In the genomic region with DNA sequence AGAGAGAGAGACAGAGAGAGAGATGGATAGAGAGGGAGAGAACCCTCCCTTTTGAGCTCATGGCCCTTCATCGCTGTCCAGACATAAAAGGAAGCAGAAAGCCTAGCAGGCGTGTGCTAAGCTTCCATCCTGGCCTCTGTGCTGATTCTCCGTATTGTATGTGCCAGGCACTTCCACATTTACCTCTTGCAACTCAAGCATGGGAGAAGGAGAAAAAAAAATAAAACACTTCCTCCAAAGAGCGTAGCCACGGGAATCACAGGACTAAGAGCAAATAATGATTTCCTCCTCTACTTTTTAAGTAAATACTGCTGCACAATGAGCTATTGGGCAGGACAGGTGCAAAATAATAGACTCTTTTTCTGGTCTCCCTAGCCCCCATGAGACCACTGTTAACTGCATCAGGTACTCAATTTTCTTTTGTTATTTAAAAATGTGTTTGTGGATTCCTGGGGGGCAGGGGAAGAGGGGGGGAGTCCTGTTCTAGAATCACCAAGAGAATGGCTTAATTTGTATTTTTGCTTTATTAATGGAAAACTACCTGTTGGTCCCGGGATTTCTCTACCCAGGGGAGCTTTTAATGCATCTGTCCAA, we compare ENCODE assay signal across 16 cellular contexts.
DNase-seq lines count a peak whose midpoint lies in the region; ATAC-seq, FAIRE-seq and TF ChIP-seq lines count a peak whose summit lies in the region.
"Had no signal": no experiment of that assay in that cellular context is flagged by ENCODE, and none has a peak within 500 bp of the region (broad histone marks: within the 10 kb centered on the region; RNA-seq: fewer than 3 reads in every experiment).

No MANE protein-coding gene starts in this region.

- no peaks in the 10 kb centered on the region for H3K36me3 Mint-ChIP-seq in endothelial cell (ENCODE audit: low read depth, unreplicated experiment)
- H3K36me3 Mint-ChIP-seq: activated naive CD8-positive, alpha-beta T cell treated with anti-CD3 and anti-CD28 coated beads, Interleukin-2, amount 10 ng/mL, durations not matched to agents 7 days and 5 days; stimulated activated memory B cell treated with anti-CD40 and anti-IgM and Interleukin-4, amounts not matched to agents 10 μg/mL and 1 μg/mL and 100 μg/mL, for 72 hours had no signal

- H3K4me3 Mint-ChIP-seq in endothelial cell (ENCODE audit: unreplicated experiment), result no peak overlapping the region
- H3K4me3 Mint-ChIP-seq: activated naive CD8-positive, alpha-beta T cell treated with anti-CD3 and anti-CD28 coated beads, Interleukin-2, amount 10 ng/mL, durations not matched to agents 7 days and 5 days; stimulated activated memory B cell treated with anti-CD40 and anti-IgM and Interleukin-4, amounts not matched to agents 10 μg/mL and 1 μg/mL and 100 μg/mL, for 72 hours had no signal

- FAIRE-seq in H54 (lab: Jason Lieb, UNC), result no peak
- FAIRE-seq: A204.1 had no signal

- H3K27ac Mint-ChIP-seq in endothelial cell (ENCODE audit: unreplicated experiment), result no peak overlapping the region
- H3K27ac Mint-ChIP-seq: activated naive CD8-positive, alpha-beta T cell treated with anti-CD3 and anti-CD28 coated beads, Interleukin-2, amount 10 ng/mL, durations not matched to agents 7 days and 5 days; stimulated activated memory B cell treated with anti-CD40 and anti-IgM and Interleukin-4, amounts not matched to agents 10 μg/mL and 1 μg/mL and 100 μg/mL, for 72 hours had no signal

- H3K27me3 Mint-ChIP-seq in endothelial cell (ENCODE audit: unreplicated experiment), result no peaks in the 10 kb centered on the region
- H3K27me3 Mint-ChIP-seq: activated naive CD8-positive, alpha-beta T cell treated with anti-CD3 and anti-CD28 coated beads, Interleukin-2, amount 10 ng/mL, durations not matched to agents 7 days and 5 days; stimulated activated memory B cell treated with anti-CD40 and anti-IgM and Interleukin-4, amounts not matched to agents 10 μg/mL and 1 μg/mL and 100 μg/mL, for 72 hours had no signal

- ATAC-seq in left lobe of liver, result no peak
- no peak for ATAC-seq in HG03439 (IDR thresholded peaks at IDR 0.05; ENCODE audit: unreplicated experiment)
- ATAC-seq: stimulated activated memory B cell treated with anti-CD40 and anti-IgM and Interleukin-4, amounts not matched to agents 10 μg/mL and 1 μg/mL and 100 μg/mL, for 72 hours had no signal

- H3K9me3 Mint-ChIP-seq in endothelial cell (ENCODE audit: unreplicated experiment), result no peaks in the 10 kb centered on the region
- H3K9me3 Mint-ChIP-seq: activated naive CD8-positive, alpha-beta T cell treated with anti-CD3 and anti-CD28 coated beads, Interleukin-2, amount 10 ng/mL, durations not matched to agents 7 days and 5 days had no signal

- DNase-seq in DMS153 (lab: John Stamatoyannopoulos, UW) (peak; percentile 99), NCI-H1417 (lab: John Stamatoyannopoulos, UW) (peak; percentile 69 to 93 (median 76)), NCI-H2196 (lab: John Stamatoyannopoulos, UW; ENCODE audit: unreplicated experiment) (peak; percentile 56), endothelial cell (ENCODE audit: low spot score) (peak; percentile 23), H54 (ENCODE audit: insufficient read length, low spot score) (no peak), left lobe of liver (ENCODE audit: low spot score) (no peak), MV-4-11 (lab: John Stamatoyannopoulos, UW) (no peak)
- DNase-seq: activated CD4-positive, CD25-positive, alpha-beta regulatory T cell; activated CD8-positive, alpha-beta memory T cell treated with anti-CD3 and anti-CD28 coated beads for 24 hours; activated naive CD8-positive, alpha-beta T cell treated with anti-CD3 and anti-CD28 coated beads, Interleukin-2, amount 10 ng/mL, durations not matched to agents 7 days and 5 days; foreskin fibroblast; OCI-M1; T-helper 2 cell had no signal

- H3K4me1 Mint-ChIP-seq in endothelial cell (ENCODE audit: unreplicated experiment), result no peaks in the 10 kb centered on the region
- H3K4me1 Mint-ChIP-seq: activated naive CD8-positive, alpha-beta T cell treated with anti-CD3 and anti-CD28 coated beads, Interleukin-2, amount 10 ng/mL, durations not matched to agents 7 days and 5 days; stimulated activated memory B cell treated with anti-CD40 and anti-IgM and Interleukin-4, amounts not matched to agents 10 μg/mL and 1 μg/mL and 100 μg/mL, for 72 hours had no signal

- no peak for TF ChIP-seq CTCF in endothelial cell (IDR thresholded peaks at IDR 0.05; ENCODE audit: unreplicated experiment)

- TF ChIP-seq POLR2A in H54 (IDR thresholded peaks at IDR 0.05; ENCODE audit: low read depth, low read length), result no peak

Comparison
In these comparisons a context has a peak if more than half of its experiments do, and no peak if none do; other contexts are left out.
1. DNase-seq: peak in DMS153 (single experiment), NCI-H1417 (3 of 3), NCI-H2196 (single experiment) and endothelial cell (single experiment); none in H54 (single experiment), left lobe of liver (single experiment) and MV-4-11 (single experiment).